ENCODE assay signal across 14 cellular contexts in genomic region chr2:72793798-72794447, GRCh38. TPM values are rescaled to one million over a fixed set of nuclear protein-coding genes. Genes with fewer than 3 reads are reported as not detected.
DNase-seq lines count a peak whose midpoint lies in the region; ATAC-seq, FAIRE-seq and TF ChIP-seq lines count a peak whose summit lies in the region.
"Had no signal": no experiment of that assay in that cellular context is flagged by ENCODE, and none has a peak within 500 bp of the region (broad histone marks: within the 10 kb centered on the region; RNA-seq: fewer than 3 reads in every experiment).

No MANE protein-coding gene starts in this region.

- no peaks in the 10 kb centered on the region for H3K9me3 ChIP-seq in heart left ventricle
- no peaks in the 10 kb centered on the region for H3K9me3 ChIP-seq in suprapubic skin
- H3K9me3 ChIP-seq: neutrophil had no signal

- TF ChIP-seq EP300 in suprapubic skin (IDR thresholded peaks at IDR 0.05), result no peak

- H3K4me1 ChIP-seq in heart left ventricle (peaks cover 0 to 44% (median 19%) of the 10 kb centered on the region in 12 donors), suprapubic skin (peaks cover 37% of the 10 kb centered on the region)

- ATAC-seq in heart left ventricle (peak; percentile 74 to 92 (median 89)), GM19328 (IDR thresholded peaks at IDR 0.05; ENCODE audit: unreplicated experiment) (no peak)
- ATAC-seq: Panc1; stimulated activated naive CD8-positive, alpha-beta T cell treated with anti-CD3 and anti-CD28 coated beads, Interleukin-15, amount 100 ng/mL, for 72 hours had no signal

- WGBS in heart left ventricle, 4 donors, result 19 to 34% (median 25%) methylated on average over 3 of the region's 3 CpGs
- WGBS in suprapubic skin, result 27% methylated on average over 3 of the region's 3 CpGs

- in situ Hi-C loops in brain microvascular endothelial cell (cut with HindIII; ENCODE audit: low pct_ligation_motif_present, low sequenced_read_pairs) (no loop called here), GM13976 (cut with MboI; ENCODE audit: low sequenced_read_pairs, unreplicated experiment) (no loop called here)

- H3K27me3 Mint-ChIP-seq in glutamatergic neuron (ENCODE audit: unreplicated experiment), result no peaks in the 10 kb centered on the region
- H3K27me3 Mint-ChIP-seq: stimulated activated naive CD8-positive, alpha-beta T cell treated with anti-CD3 and anti-CD28 coated beads, Interleukin-15, amount 100 ng/mL, for 72 hours had no signal

- no peaks in the 10 kb centered on the region for H3K27me3 ChIP-seq in brain microvascular endothelial cell (replicated peaks)
- H3K27me3 ChIP-seq in heart left ventricle, result no peaks in the 10 kb centered on the region
- no peaks in the 10 kb centered on the region for H3K27me3 ChIP-seq in suprapubic skin
- H3K27me3 ChIP-seq: neutrophil had no signal

- H3K36me3 ChIP-seq in brain microvascular endothelial cell (replicated peaks) (no peaks in the 10 kb centered on the region), heart left ventricle (no peaks in the 10 kb centered on the region), suprapubic skin (no peaks in the 10 kb centered on the region)
- H3K36me3 ChIP-seq: neutrophil had no signal

- H3K27ac ChIP-seq in brain microvascular endothelial cell (no peak overlapping the region), heart left ventricle (peak overlapping the region in 11 of 12 donors; percentile 36 to 75 (median 62)), suprapubic skin (peak overlapping the region; percentile 7)
- H3K27ac ChIP-seq: neutrophil had no signal

- H3K4me3 ChIP-seq in brain microvascular endothelial cell (ENCODE audit: low read depth, low read length) (no peak overlapping the region), heart left ventricle (no peak overlapping the region), suprapubic skin (no peak overlapping the region)

- intact Hi-C loops in heart left ventricle (cut with DNase I), result loop anchor here in 1 of 10 donors (5.0 kb wide), 1 partner anchor 33 kb away; the partner anchor contains the start of gene EXOC6B

- DNase-seq in H54 (ENCODE audit: insufficient read length, low spot score), result no peak
- DNase-seq in brain microvascular endothelial cell, result peak; percentile 9
- peak in 1 of 5 donors; percentile 10 for DNase-seq in heart left ventricle
- no peak for DNase-seq in suprapubic skin (ENCODE audit: low spot score in 2 of 2)
- no peak for DNase-seq in GM13976 (ENCODE audit: low spot score)
- DNase-seq in glutamatergic neuron, result no peak
- DNase-seq: activated CD8-positive, alpha-beta memory T cell treated with anti-CD3 and anti-CD28 coated beads, Interleukin-2, amount 50 U/mL, for 4 hours; amniotic stem cell; NCI-H2171 treated with DMSO at 0.1 percent for 48 hours; stimulated activated naive CD8-positive, alpha-beta T cell treated with anti-CD3 and anti-CD28 coated beads, Interleukin-15, amount 100 ng/mL, for 72 hours had no signal

- no peak for TF ChIP-seq CTCF in brain microvascular endothelial cell (IDR thresholded peaks at IDR 0.05; ENCODE audit: low read depth, low read length, missing control alignments)
- TF ChIP-seq CTCF in heart left ventricle (IDR thresholded peaks at IDR 0.05), result no peak
- no peak for TF ChIP-seq CTCF in suprapubic skin (IDR thresholded peaks at IDR 0.05)
- no peak for TF ChIP-seq CTCF in GM13976 (IDR thresholded peaks at IDR 0.05; ENCODE audit: borderline replicate concordance, control extremely low read depth, extremely low read depth, insufficient read depth, missing control alignments)
- TF ChIP-seq CTCF in glutamatergic neuron (IDR thresholded peaks at IDR 0.05; ENCODE audit: partially characterized antibody, unreplicated experiment), result no peak

- no peak overlapping the region for H3K4me3 Mint-ChIP-seq in glutamatergic neuron (ENCODE audit: unreplicated experiment)
- H3K4me3 Mint-ChIP-seq: stimulated activated naive CD8-positive, alpha-beta T cell treated with anti-CD3 and anti-CD28 coated beads, Interleukin-15, amount 100 ng/mL, for 72 hours had no signal

- H3K27ac Mint-ChIP-seq in glutamatergic neuron (ENCODE audit: unreplicated experiment), result no peak overlapping the region

- peak; percentile 84 for FAIRE-seq in H54 (lab: Jason Lieb, UNC)
- FAIRE-seq: TTC549 had no signal

- no peaks in the 10 kb centered on the region for H3K36me3 Mint-ChIP-seq in glutamatergic neuron (ENCODE audit: unreplicated experiment)

- no peaks in the 10 kb centered on the region for H3K9me3 Mint-ChIP-seq in glutamatergic neuron (ENCODE audit: unreplicated experiment)
- H3K9me3 Mint-ChIP-seq: stimulated activated naive CD8-positive, alpha-beta T cell treated with anti-CD3 and anti-CD28 coated beads, Interleukin-15, amount 100 ng/mL, for 72 hours had no signal

- peaks cover 2% of the 10 kb centered on the region for H3K4me1 Mint-ChIP-seq in glutamatergic neuron (ENCODE audit: low read depth, unreplicated experiment)

- TF ChIP-seq POLR2A in H54 (IDR thresholded peaks at IDR 0.05; ENCODE audit: low read depth, low read length), result no peak
- no peak for TF ChIP-seq POLR2A in heart left ventricle (IDR thresholded peaks at IDR 0.05)
- TF ChIP-seq POLR2A in suprapubic skin (IDR thresholded peaks at IDR 0.05), result no peak

RNA-seq across cellular contexts. Expression of gene EXOC6B, which starts 31.9 kb away (rescaled TPM):
- total RNA-seq in heart left ventricle, result 100 to 1,000 TPM in 8 of 9 donors, 10 to 100 TPM in 1; 74.9 to 192 (median 153) TPM
- polyA plus RNA-seq in heart left ventricle, result 10 to 100 TPM; 18.4 to 42.2 TPM
- 100 to 1,000 TPM in 1 of 4 donors, 10 to 100 TPM in 3; 54.0 to 121 (median 78.7) TPM for total RNA-seq in suprapubic skin
- 34.5 TPM for total RNA-seq in glutamatergic neuron (ENCODE audit: unreplicated experiment)
